8 cellular contexts compared by ENCODE assay signal in genomic region chr12:6285063-6285477, GRCh38. TPM values are rescaled to one million over a fixed set of nuclear protein-coding genes. Genes with fewer than 3 reads are reported as not detected.
DNase-seq lines count a peak whose midpoint lies in the region; ATAC-seq and TF ChIP-seq lines count a peak whose summit lies in the region.

No MANE protein-coding gene starts in this region.

- TF ChIP-seq RAD21 in liver (IDR thresholded peaks at IDR 0.05): peak; percentile 99 to 100

- H3K27ac ChIP-seq in liver (ENCODE audit: low read depth in 1 of 2, low read length in 2 of 2): no peak overlapping the region

- peak; percentile 99 for TF ChIP-seq CTCF in chondrocyte (IDR thresholded peaks at IDR 0.05)
- TF ChIP-seq CTCF in liver (IDR thresholded peaks at IDR 0.05; ENCODE audit: low read depth, low read length, missing input control): peak; percentile 93

- no peaks in the 10 kb centered on the region for H3K36me3 Mint-ChIP-seq in chondrocyte (ENCODE audit: low read depth)

- no peak overlapping the region for H3K4me3 Mint-ChIP-seq in chondrocyte (ENCODE audit: unreplicated experiment)

- peak overlapping the region; percentile 66 for H3K27ac Mint-ChIP-seq in chondrocyte (ENCODE audit: unreplicated experiment)

- H3K27me3 ChIP-seq in liver (ENCODE audit: control insufficient read depth in 4 of 4, insufficient read depth in 4 of 4, low read length in 3 of 4): no peaks in the 10 kb centered on the region

- H3K9ac ChIP-seq in liver (ENCODE audit: low read depth in 1 of 2, low read length in 2 of 2): peak overlapping the region; percentile 42 to 65

- no peak for ATAC-seq in HG02588 (IDR thresholded peaks at IDR 0.05; ENCODE audit: unreplicated experiment)

- peak; percentile 90 for DNase-seq in COLO829 (ENCODE audit: low spot score)
- DNase-seq in HCEC 1CT: peak; percentile 70
- peak; percentile 77 for DNase-seq in NCI-H2227 (lab: John Stamatoyannopoulos, UW; ENCODE audit: unreplicated experiment)
- DNase-seq in activated CD4-positive, alpha-beta T cell treated with anti-CD3 and anti-CD28 coated beads for 24 hours (ENCODE audit: low read depth in 2 of 2): peak; percentile 42 to 53
- peak; percentile 13 for DNase-seq in chondrocyte (ENCODE audit: low spot score)
- peak in 2 of 3 experiments; percentile 27 to 34 for DNase-seq in stimulated activated CD4-positive, alpha-beta T cell treated with anti-CD3 and anti-CD28 coated beads, TNF-alpha, amount 100 ng/mL, for 4 hours (ENCODE audit: low read depth in 3 of 3)

- H3K9me3 ChIP-seq in liver (ENCODE audit: control insufficient read depth in 4 of 4, low read length in 3 of 4): no peaks in the 10 kb centered on the region

- no peaks in the 10 kb centered on the region for H3K27me3 Mint-ChIP-seq in chondrocyte (ENCODE audit: low read depth)

- WGBS in liver: 2% methylated on average over 8 of the region's 8 CpGs

- no peak overlapping the region for H3K4me3 ChIP-seq in liver (ENCODE audit: low read depth in 1 of 3, low read length in 3 of 3)

- peaks cover 0 to 9% (median 5%) of the 10 kb centered on the region in 4 donors for H3K4me1 ChIP-seq in liver (ENCODE audit: control insufficient read depth in 4 of 4, insufficient read depth in 4 of 4, low read length in 3 of 4)

- H3K9me3 Mint-ChIP-seq in chondrocyte (ENCODE audit: low read depth): peaks cover 3% of the 10 kb centered on the region

- H3K36me3 ChIP-seq in liver (ENCODE audit: control insufficient read depth in 4 of 4, insufficient read depth in 3 of 4, low read depth in 1 of 4, low read length in 3 of 4): no peaks in the 10 kb centered on the region

- H3K4me1 Mint-ChIP-seq in chondrocyte (ENCODE audit: low read depth): peaks cover 40% of the 10 kb centered on the region

TF ChIP-seq in liver, 16 proteins besides CTCF, POLR2A, EP300 and RAD21:
- TF ChIP-seq ATF3 (IDR thresholded peaks at IDR 0.05) (no peak), GABPA (IDR thresholded peaks at IDR 0.05 in 1 of 2, conservative IDR thresholded peaks at IDR 0.05 in 1 of 2) (no peak), NR2F2 (IDR thresholded peaks at IDR 0.05) (no peak), HNF4A (conservative IDR thresholded peaks at IDR 0.05) (no peak), SP1 (IDR thresholded peaks at IDR 0.05) (no peak), HNF4G (IDR thresholded peaks at IDR 0.05) (no peak), FOXA1 (IDR thresholded peaks at IDR 0.05) (no peak), JUND (IDR thresholded peaks at IDR 0.05) (no peak), TAF1 (conservative IDR thresholded peaks at IDR 0.05) (no peak), ZBTB33 (IDR thresholded peaks at IDR 0.05) (no peak), REST (IDR thresholded peaks at IDR 0.05) (no peak)
TF ChIP-seq in liver: peak in this region for 0.

RNA-seq across cellular contexts. Expression of gene PLEKHG6, which starts 25.4 kb away (rescaled TPM):
- total RNA-seq in chondrocyte (0.21 to 0.35 TPM in 2 of 3 replicates, not detected in the other), liver (1 to 10 TPM; 2.2 to 6.3 TPM)
- polyA plus RNA-seq in liver: 1 to 10 TPM; 2.4 to 2.7 TPM

RNA-seq across cellular contexts. Expression of gene TNFRSF1A, which starts 56.8 kb away (rescaled TPM):
- total RNA-seq in chondrocyte (88.5 to 128 TPM (median 127 TPM) in 3 replicates), liver (100 to 1,000 TPM in 1 of 2 donors, 10 to 100 TPM in 1; 36.9 to 144 TPM)
- 100 to 1,000 TPM in 1 of 2 donors, 10 to 100 TPM in 1; 56.0 to 121 TPM for polyA plus RNA-seq in liver

Comparison
In these comparisons a context has a peak if more than half of its experiments do, and no peak if none do; other contexts are left out.
1. DNase-seq: peak in every context shown above with its lines; median percentile 90 in COLO829; 77 in NCI-H2227; 70 in HCEC 1CT; 48 in activated CD4-positive, alpha-beta T cell treated with anti-CD3 and anti-CD28 coated beads for 24 hours; 30 in stimulated activated CD4-positive, alpha-beta T cell treated with anti-CD3 and anti-CD28 coated beads, TNF-alpha, amount 100 ng/mL, for 4 hours; 13 in chondrocyte.